14 cellular contexts compared by ENCODE assay signal in genomic region chr4:47002593-47002992, GRCh38. TPM values are rescaled to one million over a fixed set of nuclear protein-coding genes. Genes with fewer than 3 reads are reported as not detected.
DNase-seq lines count a peak whose midpoint lies in the region; ATAC-seq, FAIRE-seq and TF ChIP-seq lines count a peak whose summit lies in the region.
"Had no signal": no experiment of that assay in that cellular context is flagged by ENCODE, and none has a peak within 500 bp of the region (broad histone marks: within the 10 kb centered on the region; RNA-seq: fewer than 3 reads in every experiment).

No MANE protein-coding gene starts in this region.

- CTCF ChIA-PET in activated CD4-positive, alpha-beta memory T cell treated with anti-CD3 and anti-CD28 coated beads, Interleukin-2, amount 10 ng/mL, durations not matched to agents 7 days and 5 days (lab: Charles Lee), result no interaction called here

- DNase-seq in DMS53 (lab: John Stamatoyannopoulos, UW), result peak; percentile 47
- no peak for DNase-seq in DMS53 treated with DMSO at 0.1 percent for 48 hours (lab: John Stamatoyannopoulos, UW; ENCODE audit: unreplicated experiment)
- DNase-seq in HTR-8/SVneo (ENCODE audit: insufficient read length, low spot score), result peak; percentile 27
- peak; percentile 26 for DNase-seq in astrocyte of the hippocampus (ENCODE audit: low read depth, low spot score)
- no peak for DNase-seq in neural crest cell (ENCODE audit: low read depth, low spot score)
- DNase-seq in GOT3 (lab: John Stamatoyannopoulos, UW), result no peak
- no peak for DNase-seq in activated CD4-positive, alpha-beta memory T cell treated with anti-CD3 and anti-CD28 coated beads, Interleukin-2, amount 10 ng/mL, durations not matched to agents 7 days and 5 days
- DNase-seq: NCI-H2227 treated with DMSO at 0.1 percent for 48 hours, thyroid gland had no signal

- FAIRE-seq in HTR-8/SVneo (lab: Jason Lieb, UNC), result no peak
- FAIRE-seq: A549, frontal cortex, GM12892 had no signal

- H3K27ac Mint-ChIP-seq in neural crest cell (ENCODE audit: unreplicated experiment), result no peak overlapping the region
- no peak overlapping the region for H3K27ac Mint-ChIP-seq in activated CD4-positive, alpha-beta memory T cell treated with anti-CD3 and anti-CD28 coated beads, Interleukin-2, amount 10 ng/mL, durations not matched to agents 7 days and 5 days
- H3K27ac Mint-ChIP-seq in stimulated activated memory B cell treated with anti-CD40 and anti-IgM and Interleukin-4, amounts not matched to agents 10 μg/mL and 1 μg/mL and 100 μg/mL, for 72 hours, result no peak overlapping the region
- H3K27ac Mint-ChIP-seq: activated naive CD4-positive, alpha-beta T cell treated with anti-CD3 and anti-CD28 coated beads, Interleukin-2, amount 50 U/mL, for 24 hours had no signal

- no peaks in the 10 kb centered on the region for H3K36me3 Mint-ChIP-seq in neural crest cell (ENCODE audit: low read depth)
- H3K36me3 Mint-ChIP-seq in activated CD4-positive, alpha-beta memory T cell treated with anti-CD3 and anti-CD28 coated beads, Interleukin-2, amount 10 ng/mL, durations not matched to agents 7 days and 5 days (ENCODE audit: low read depth), result no peaks in the 10 kb centered on the region
- no peaks in the 10 kb centered on the region for H3K36me3 Mint-ChIP-seq in stimulated activated memory B cell treated with anti-CD40 and anti-IgM and Interleukin-4, amounts not matched to agents 10 μg/mL and 1 μg/mL and 100 μg/mL, for 72 hours
- H3K36me3 Mint-ChIP-seq: activated naive CD4-positive, alpha-beta T cell treated with anti-CD3 and anti-CD28 coated beads, Interleukin-2, amount 50 U/mL, for 24 hours had no signal

- peaks cover 2% of the 10 kb centered on the region for H3K9me3 Mint-ChIP-seq in neural crest cell
- H3K9me3 Mint-ChIP-seq in activated CD4-positive, alpha-beta memory T cell treated with anti-CD3 and anti-CD28 coated beads, Interleukin-2, amount 10 ng/mL, durations not matched to agents 7 days and 5 days, result no peaks in the 10 kb centered on the region
- no peaks in the 10 kb centered on the region for H3K9me3 Mint-ChIP-seq in stimulated activated memory B cell treated with anti-CD40 and anti-IgM and Interleukin-4, amounts not matched to agents 10 μg/mL and 1 μg/mL and 100 μg/mL, for 72 hours
- H3K9me3 Mint-ChIP-seq: activated naive CD4-positive, alpha-beta T cell treated with anti-CD3 and anti-CD28 coated beads, Interleukin-2, amount 50 U/mL, for 24 hours had no signal

- no peaks in the 10 kb centered on the region for H3K4me1 Mint-ChIP-seq in neural crest cell
- no peaks in the 10 kb centered on the region for H3K4me1 Mint-ChIP-seq in activated CD4-positive, alpha-beta memory T cell treated with anti-CD3 and anti-CD28 coated beads, Interleukin-2, amount 10 ng/mL, durations not matched to agents 7 days and 5 days
- no peaks in the 10 kb centered on the region for H3K4me1 Mint-ChIP-seq in stimulated activated memory B cell treated with anti-CD40 and anti-IgM and Interleukin-4, amounts not matched to agents 10 μg/mL and 1 μg/mL and 100 μg/mL, for 72 hours
- H3K4me1 Mint-ChIP-seq: activated naive CD4-positive, alpha-beta T cell treated with anti-CD3 and anti-CD28 coated beads, Interleukin-2, amount 50 U/mL, for 24 hours had no signal

- POLR2A ChIA-PET in activated CD4-positive, alpha-beta memory T cell treated with anti-CD3 and anti-CD28 coated beads, Interleukin-2, amount 10 ng/mL, durations not matched to agents 7 days and 5 days (lab: Charles Lee), result no interaction called here

- no peak overlapping the region for H3K4me3 Mint-ChIP-seq in neural crest cell
- no peak overlapping the region for H3K4me3 Mint-ChIP-seq in activated CD4-positive, alpha-beta memory T cell treated with anti-CD3 and anti-CD28 coated beads, Interleukin-2, amount 10 ng/mL, durations not matched to agents 7 days and 5 days
- H3K4me3 Mint-ChIP-seq in stimulated activated memory B cell treated with anti-CD40 and anti-IgM and Interleukin-4, amounts not matched to agents 10 μg/mL and 1 μg/mL and 100 μg/mL, for 72 hours, result no peak overlapping the region
- H3K4me3 Mint-ChIP-seq: activated naive CD4-positive, alpha-beta T cell treated with anti-CD3 and anti-CD28 coated beads, Interleukin-2, amount 50 U/mL, for 24 hours had no signal

- no peak for ATAC-seq in stimulated activated memory B cell treated with anti-CD40 and anti-IgM and Interleukin-4, amounts not matched to agents 10 μg/mL and 1 μg/mL and 100 μg/mL, for 72 hours
- ATAC-seq: A549 had no signal

- peak; percentile 49 for TF ChIP-seq CTCF in neural crest cell (conservative IDR thresholded peaks at IDR 0.05)

- peaks cover 38% of the 10 kb centered on the region for H3K27me3 Mint-ChIP-seq in neural crest cell (ENCODE audit: low read depth)
- peaks cover 5% of the 10 kb centered on the region for H3K27me3 Mint-ChIP-seq in activated CD4-positive, alpha-beta memory T cell treated with anti-CD3 and anti-CD28 coated beads, Interleukin-2, amount 10 ng/mL, durations not matched to agents 7 days and 5 days
- H3K27me3 Mint-ChIP-seq in stimulated activated memory B cell treated with anti-CD40 and anti-IgM and Interleukin-4, amounts not matched to agents 10 μg/mL and 1 μg/mL and 100 μg/mL, for 72 hours, result no peaks in the 10 kb centered on the region

RNA-seq across cellular contexts. Expression of gene GABRA4, which starts 9.2 kb away (rescaled TPM):
- not detected in 2 replicates for total RNA-seq in neural crest cell
- not detected for total RNA-seq in activated CD4-positive, alpha-beta memory T cell treated with anti-CD3 and anti-CD28 coated beads, Interleukin-2, amount 10 ng/mL, durations not matched to agents 7 days and 5 days

RNA-seq across cellular contexts. Expression of gene GABRB1, which starts 28.8 kb away (rescaled TPM):
- not detected in 2 replicates for total RNA-seq in neural crest cell
- total RNA-seq in activated CD4-positive, alpha-beta memory T cell treated with anti-CD3 and anti-CD28 coated beads, Interleukin-2, amount 10 ng/mL, durations not matched to agents 7 days and 5 days, result not detected

Comparison
In these comparisons a context has a peak if more than half of its experiments do, and no peak if none do; other contexts are left out.
1. DNase-seq: peak in DMS53 (single experiment), HTR-8/SVneo (single experiment) and astrocyte of the hippocampus (single experiment); none in DMS53 treated with DMSO at 0.1 percent for 48 hours (single experiment), neural crest cell (single experiment), GOT3 (single experiment) and activated CD4-positive, alpha-beta memory T cell treated with anti-CD3 and anti-CD28 coated beads, Interleukin-2, amount 10 ng/mL, durations not matched to agents 7 days and 5 days (single experiment).